ENCODE assay signal across 1 cellular context in the genomic region with DNA sequence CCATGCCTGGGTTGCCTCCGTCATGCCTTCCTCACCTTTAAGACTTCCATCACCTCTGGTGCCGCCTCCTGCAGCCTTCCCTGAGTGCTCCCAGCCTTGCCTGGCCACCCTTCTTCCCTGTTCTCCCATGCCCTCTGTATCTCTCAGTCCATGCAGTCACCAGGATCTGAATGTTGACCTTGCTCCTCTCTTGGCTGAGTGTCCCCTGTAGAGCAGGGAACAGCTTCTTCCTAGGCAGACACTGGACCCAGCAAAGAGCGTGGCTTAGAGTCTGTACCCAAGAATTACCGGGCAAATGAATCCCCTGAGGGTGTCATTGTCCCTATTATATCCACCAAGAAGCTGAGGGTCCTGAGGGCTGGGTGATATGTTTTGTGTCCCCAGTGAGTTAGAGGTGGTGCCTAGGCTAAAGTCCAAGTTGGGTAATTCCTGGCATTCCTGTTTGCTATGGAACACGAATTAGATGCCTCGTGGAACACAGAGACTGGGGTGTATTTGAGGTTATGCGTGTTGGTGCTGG.
A peak's percentile ranks its signal among the peaks of the same experiment; 100 is the strongest.
TF ChIP-seq lines count a peak whose summit lies in the region.

No MANE protein-coding gene starts in this region.

TF ChIP-seq in HepG2, 621 proteins besides CTCF, POLR2A, EP300 and RAD21 (continued from another document):
- TF ChIP-seq, protein P1, sequence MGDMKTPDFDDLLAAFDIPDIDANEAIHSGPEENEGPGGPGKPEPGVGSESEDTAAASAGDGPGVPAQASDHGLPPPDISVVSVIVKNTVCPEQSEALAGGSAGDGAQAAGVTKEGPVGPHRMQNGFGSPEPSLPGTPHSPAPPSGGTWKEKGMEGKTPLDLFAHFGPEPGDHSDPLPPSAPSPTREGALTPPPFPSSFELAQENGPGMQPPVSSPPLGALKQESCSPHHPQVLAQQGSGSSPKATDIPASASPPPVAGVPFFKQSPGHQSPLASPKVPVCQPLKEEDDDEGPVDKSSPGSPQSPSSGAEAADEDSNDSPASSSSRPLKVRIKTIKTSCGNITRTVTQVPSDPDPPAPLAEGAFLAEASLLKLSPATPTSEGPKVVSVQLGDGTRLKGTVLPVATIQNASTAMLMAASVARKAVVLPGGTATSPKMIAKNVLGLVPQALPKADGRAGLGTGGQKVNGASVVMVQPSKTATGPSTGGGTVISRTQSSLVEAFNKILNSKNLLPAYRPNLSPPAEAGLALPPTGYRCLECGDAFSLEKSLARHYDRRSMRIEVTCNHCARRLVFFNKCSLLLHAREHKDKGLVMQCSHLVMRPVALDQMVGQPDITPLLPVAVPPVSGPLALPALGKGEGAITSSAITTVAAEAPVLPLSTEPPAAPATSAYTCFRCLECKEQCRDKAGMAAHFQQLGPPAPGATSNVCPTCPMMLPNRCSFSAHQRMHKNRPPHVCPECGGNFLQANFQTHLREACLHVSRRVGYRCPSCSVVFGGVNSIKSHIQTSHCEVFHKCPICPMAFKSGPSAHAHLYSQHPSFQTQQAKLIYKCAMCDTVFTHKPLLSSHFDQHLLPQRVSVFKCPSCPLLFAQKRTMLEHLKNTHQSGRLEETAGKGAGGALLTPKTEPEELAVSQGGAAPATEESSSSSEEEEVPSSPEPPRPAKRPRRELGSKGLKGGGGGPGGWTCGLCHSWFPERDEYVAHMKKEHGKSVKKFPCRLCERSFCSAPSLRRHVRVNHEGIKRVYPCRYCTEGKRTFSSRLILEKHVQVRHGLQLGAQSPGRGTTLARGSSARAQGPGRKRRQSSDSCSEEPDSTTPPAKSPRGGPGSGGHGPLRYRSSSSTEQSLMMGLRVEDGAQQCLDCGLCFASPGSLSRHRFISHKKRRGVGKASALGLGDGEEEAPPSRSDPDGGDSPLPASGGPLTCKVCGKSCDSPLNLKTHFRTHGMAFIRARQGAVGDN (CRISPR knock-in tag; IDR thresholded peaks at IDR 0.05) = peak; percentile 87
- TF ChIP-seq PITX1 (CRISPR knock-in tag; IDR thresholded peaks at IDR 0.05) (peak; percentile 61; the same call in 1 of the 2 replicates), SALL1 (CRISPR knock-in tag; IDR thresholded peaks at IDR 0.05) (peak; percentile 81), ZNF496 (CRISPR knock-in tag; IDR thresholded peaks at IDR 0.05; ENCODE audit: insufficient replicate concordance) (no peak), ZNF652 (CRISPR knock-in tag; IDR thresholded peaks at IDR 0.05; ENCODE audit: borderline replicate concordance, low read depth) (0 out of 2 replicates have a peak, but pooled peaks have one; percentile 41), KLF11 (CRISPR knock-in tag; IDR thresholded peaks at IDR 0.05) (no peak; the same call in 1 of the 2 replicates), NR2F1 (CRISPR knock-in tag; IDR thresholded peaks at IDR 0.05) (peak in 1 of 2 experiments; percentile 12; a peak in 1 of 4 replicates), JARID2 (CRISPR knock-in tag; IDR thresholded peaks at IDR 0.05; ENCODE audit: insufficient replicate concordance) (no peak), KAT8 (CRISPR knock-in tag; IDR thresholded peaks at IDR 0.05) (peak; percentile 47; the same call in 1 of the 2 replicates), FOXA3 (CRISPR knock-in tag; IDR thresholded peaks at IDR 0.05) (peak; percentile 77), ATF7-NPFF (CRISPR knock-in tag; IDR thresholded peaks at IDR 0.05; ENCODE audit: low read depth) (peak; percentile 40; the same call in 1 of the 2 replicates), RXRB (CRISPR knock-in tag; IDR thresholded peaks at IDR 0.05; ENCODE audit: borderline replicate concordance) (peak; percentile 87), ZFY (CRISPR knock-in tag; IDR thresholded peaks at IDR 0.05) (no peak)
- TF ChIP-seq, protein P2, sequence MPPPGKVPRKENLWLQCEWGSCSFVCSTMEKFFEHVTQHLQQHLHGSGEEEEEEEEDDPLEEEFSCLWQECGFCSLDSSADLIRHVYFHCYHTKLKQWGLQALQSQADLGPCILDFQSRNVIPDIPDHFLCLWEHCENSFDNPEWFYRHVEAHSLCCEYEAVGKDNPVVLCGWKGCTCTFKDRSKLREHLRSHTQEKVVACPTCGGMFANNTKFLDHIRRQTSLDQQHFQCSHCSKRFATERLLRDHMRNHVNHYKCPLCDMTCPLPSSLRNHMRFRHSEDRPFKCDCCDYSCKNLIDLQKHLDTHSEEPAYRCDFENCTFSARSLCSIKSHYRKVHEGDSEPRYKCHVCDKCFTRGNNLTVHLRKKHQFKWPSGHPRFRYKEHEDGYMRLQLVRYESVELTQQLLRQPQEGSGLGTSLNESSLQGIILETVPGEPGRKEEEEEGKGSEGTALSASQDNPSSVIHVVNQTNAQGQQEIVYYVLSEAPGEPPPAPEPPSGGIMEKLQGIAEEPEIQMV (CRISPR knock-in tag; IDR thresholded peaks at IDR 0.05; ENCODE audit: low read depth) = 0 out of 2 replicates have a peak, but pooled peaks have one; percentile 19
- TF ChIP-seq, protein P3, sequence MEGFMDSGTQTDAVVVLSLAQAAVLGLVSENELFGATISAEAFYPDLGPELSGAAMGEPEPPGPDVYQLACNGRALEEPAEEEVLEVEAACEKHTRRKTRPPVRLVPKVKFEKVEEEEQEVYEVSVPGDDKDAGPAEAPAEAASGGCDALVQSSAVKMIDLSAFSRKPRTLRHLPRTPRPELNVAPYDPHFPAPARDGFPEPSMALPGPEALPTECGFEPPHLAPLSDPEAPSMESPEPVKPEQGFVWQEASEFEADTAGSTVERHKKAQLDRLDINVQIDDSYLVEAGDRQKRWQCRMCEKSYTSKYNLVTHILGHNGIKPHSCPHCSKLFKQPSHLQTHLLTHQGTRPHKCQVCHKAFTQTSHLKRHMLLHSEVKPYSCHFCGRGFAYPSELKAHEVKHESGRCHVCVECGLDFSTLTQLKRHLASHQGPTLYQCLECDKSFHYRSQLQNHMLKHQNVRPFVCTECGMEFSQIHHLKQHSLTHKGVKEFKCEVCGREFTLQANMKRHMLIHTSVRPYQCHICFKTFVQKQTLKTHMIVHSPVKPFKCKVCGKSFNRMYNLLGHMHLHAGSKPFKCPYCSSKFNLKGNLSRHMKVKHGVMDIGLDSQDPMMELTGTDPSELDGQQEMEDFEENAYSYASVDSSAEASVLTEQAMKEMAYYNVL (CRISPR knock-in tag; IDR thresholded peaks at IDR 0.05; ENCODE audit: borderline replicate concordance) = peak; percentile 57; the same call in 1 of the 2 replicates
- TF ChIP-seq, protein P4, sequence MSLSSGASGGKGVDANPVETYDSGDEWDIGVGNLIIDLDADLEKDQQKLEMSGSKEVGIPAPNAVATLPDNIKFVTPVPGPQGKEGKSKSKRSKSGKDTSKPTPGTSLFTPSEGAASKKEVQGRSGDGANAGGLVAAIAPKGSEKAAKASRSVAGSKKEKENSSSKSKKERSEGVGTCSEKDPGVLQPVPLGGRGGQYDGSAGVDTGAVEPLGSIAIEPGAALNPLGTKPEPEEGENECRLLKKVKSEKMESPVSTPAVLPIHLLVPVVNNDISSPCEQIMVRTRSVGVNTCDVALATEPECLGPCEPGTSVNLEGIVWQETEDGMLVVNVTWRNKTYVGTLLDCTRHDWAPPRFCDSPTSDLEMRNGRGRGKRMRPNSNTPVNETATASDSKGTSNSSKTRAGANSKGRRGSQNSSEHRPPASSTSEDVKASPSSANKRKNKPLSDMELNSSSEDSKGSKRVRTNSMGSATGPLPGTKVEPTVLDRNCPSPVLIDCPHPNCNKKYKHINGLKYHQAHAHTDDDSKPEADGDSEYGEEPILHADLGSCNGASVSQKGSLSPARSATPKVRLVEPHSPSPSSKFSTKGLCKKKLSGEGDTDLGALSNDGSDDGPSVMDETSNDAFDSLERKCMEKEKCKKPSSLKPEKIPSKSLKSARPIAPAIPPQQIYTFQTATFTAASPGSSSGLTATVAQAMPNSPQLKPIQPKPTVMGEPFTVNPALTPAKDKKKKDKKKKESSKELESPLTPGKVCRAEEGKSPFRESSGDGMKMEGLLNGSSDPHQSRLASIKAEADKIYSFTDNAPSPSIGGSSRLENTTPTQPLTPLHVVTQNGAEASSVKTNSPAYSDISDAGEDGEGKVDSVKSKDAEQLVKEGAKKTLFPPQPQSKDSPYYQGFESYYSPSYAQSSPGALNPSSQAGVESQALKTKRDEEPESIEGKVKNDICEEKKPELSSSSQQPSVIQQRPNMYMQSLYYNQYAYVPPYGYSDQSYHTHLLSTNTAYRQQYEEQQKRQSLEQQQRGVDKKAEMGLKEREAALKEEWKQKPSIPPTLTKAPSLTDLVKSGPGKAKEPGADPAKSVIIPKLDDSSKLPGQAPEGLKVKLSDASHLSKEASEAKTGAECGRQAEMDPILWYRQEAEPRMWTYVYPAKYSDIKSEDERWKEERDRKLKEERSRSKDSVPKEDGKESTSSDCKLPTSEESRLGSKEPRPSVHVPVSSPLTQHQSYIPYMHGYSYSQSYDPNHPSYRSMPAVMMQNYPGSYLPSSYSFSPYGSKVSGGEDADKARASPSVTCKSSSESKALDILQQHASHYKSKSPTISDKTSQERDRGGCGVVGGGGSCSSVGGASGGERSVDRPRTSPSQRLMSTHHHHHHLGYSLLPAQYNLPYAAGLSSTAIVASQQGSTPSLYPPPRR (CRISPR knock-in tag; IDR thresholded peaks at IDR 0.05; ENCODE audit: borderline replicate concordance) = peak; percentile 41; the same call in 1 of the 2 replicates
- TF ChIP-seq, protein P5, sequence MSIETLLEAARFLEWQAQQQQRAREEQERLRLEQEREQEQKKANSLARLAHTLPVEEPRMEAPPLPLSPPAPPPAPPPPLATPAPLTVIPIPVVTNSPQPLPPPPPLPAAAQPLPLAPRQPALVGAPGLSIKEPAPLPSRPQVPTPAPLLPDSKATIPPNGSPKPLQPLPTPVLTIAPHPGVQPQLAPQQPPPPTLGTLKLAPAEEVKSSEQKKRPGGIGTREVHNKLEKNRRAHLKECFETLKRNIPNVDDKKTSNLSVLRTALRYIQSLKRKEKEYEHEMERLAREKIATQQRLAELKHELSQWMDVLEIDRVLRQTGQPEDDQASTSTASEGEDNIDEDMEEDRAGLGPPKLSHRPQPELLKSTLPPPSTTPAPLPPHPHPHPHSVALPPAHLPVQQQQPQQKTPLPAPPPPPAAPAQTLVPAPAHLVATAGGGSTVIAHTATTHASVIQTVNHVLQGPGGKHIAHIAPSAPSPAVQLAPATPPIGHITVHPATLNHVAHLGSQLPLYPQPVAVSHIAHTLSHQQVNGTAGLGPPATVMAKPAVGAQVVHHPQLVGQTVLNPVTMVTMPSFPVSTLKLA (IDR thresholded peaks at IDR 0.05) = no peak
TF ChIP-seq in HepG2: peak in this region for 136.
